Comparison of ENCODE assay signal across 10 cellular contexts in the genomic region with DNA sequence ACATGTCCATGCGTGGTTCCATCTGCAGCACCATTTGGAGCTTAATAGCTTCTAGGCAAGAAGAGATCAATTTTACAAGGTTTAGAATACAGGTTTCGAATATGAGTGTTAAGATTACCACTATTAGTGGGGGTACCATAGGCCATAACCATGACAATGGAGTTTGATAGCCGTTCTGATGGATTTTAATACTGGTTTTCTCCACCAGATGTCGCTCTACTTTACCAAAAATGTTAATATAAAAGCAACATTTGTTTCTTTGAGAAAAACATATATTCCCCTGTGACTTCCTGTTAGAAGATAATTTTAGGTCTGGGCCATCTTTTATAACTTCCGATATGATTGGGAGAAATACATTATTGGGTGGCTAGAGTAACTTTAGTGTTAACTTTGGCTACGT.
DNase-seq lines count a peak whose midpoint lies in the region; ATAC-seq, FAIRE-seq and TF ChIP-seq lines count a peak whose summit lies in the region.
"Had no signal": no experiment of that assay in that cellular context is flagged by ENCODE, and none has a peak within 500 bp of the region (broad histone marks: within the 10 kb centered on the region; RNA-seq: fewer than 3 reads in every experiment).

No MANE protein-coding gene starts in this region.

- intact Hi-C loops in ascending aorta (cut with DNase I) (no loop called here), right lobe of liver (cut with DNase I) (no loop called here)

- ATAC-seq in right lobe of liver (no peak), HG03025 (IDR thresholded peaks at IDR 0.05; ENCODE audit: low FRiP score, unreplicated experiment) (no peak), HG03378 (IDR thresholded peaks at IDR 0.05; ENCODE audit: unreplicated experiment) (no peak)

- DNase-seq in DMS53 treated with DMSO at 0.1 percent for 48 hours (lab: John Stamatoyannopoulos, UW; ENCODE audit: unreplicated experiment) = peak; percentile 0
- DNase-seq in Jurkat, Clone E6-1 (ENCODE audit: low read depth, low spot score) = peak; percentile 0
- DNase-seq in ascending aorta (ENCODE audit: low spot score in 2 of 2) = no peak
- DNase-seq in right lobe of liver = no peak
- DNase-seq in NCI-H146 (lab: John Stamatoyannopoulos, UW) = no peak
- DNase-seq in GM12892 (ENCODE audit: insufficient read length) = no peak
- DNase-seq: NCI-H2227 treated with DMSO at 0.1 percent for 48 hours, T1000 had no signal

- no peak overlapping the region for H3K4me3 ChIP-seq in Jurkat, Clone E6-1 (ENCODE audit: low read length)
- no peak overlapping the region for H3K4me3 ChIP-seq in ascending aorta
- no peak overlapping the region for H3K4me3 ChIP-seq in right lobe of liver

- no peaks in the 10 kb centered on the region for H3K4me1 ChIP-seq in ascending aorta
- H3K4me1 ChIP-seq in right lobe of liver = no peaks in the 10 kb centered on the region

- no peaks in the 10 kb centered on the region for H3K27me3 ChIP-seq in ascending aorta
- H3K27me3 ChIP-seq in right lobe of liver = no peaks in the 10 kb centered on the region

- no peak overlapping the region for H3K27ac ChIP-seq in ascending aorta
- H3K27ac ChIP-seq in right lobe of liver = no peak overlapping the region

- 40% methylated on average over 6 of the region's 6 CpGs for WGBS in right lobe of liver (ENCODE audit: insufficient coverage, low coverage, low lambda C conversion rate, missing lambda C conversion rate)

- peak in 2 of 3 experiments; percentile 20 to 32 for TF ChIP-seq CTCF in ascending aorta (IDR thresholded peaks at IDR 0.05)
- peak; percentile 46 to 60 (median 54) for TF ChIP-seq CTCF in right lobe of liver (IDR thresholded peaks at IDR 0.05)

- no peak for TF ChIP-seq POLR2A in right lobe of liver (IDR thresholded peaks at IDR 0.05)
- no peak for TF ChIP-seq POLR2A in GM12892 (IDR thresholded peaks at IDR 0.05; ENCODE audit: low read depth, low read length)

- H3K9me3 ChIP-seq in ascending aorta (no peaks in the 10 kb centered on the region), right lobe of liver (no peaks in the 10 kb centered on the region)

- H3K36me3 ChIP-seq in ascending aorta (no peaks in the 10 kb centered on the region), right lobe of liver (no peaks in the 10 kb centered on the region)

- FAIRE-seq in GM12892 (lab: Jason Lieb, UNC) = no peak

Comparison
In these comparisons a context has a peak if more than half of its experiments do, and no peak if none do; other contexts are left out.
1. DNase-seq: peak in DMS53 treated with DMSO at 0.1 percent for 48 hours (single experiment) and Jurkat, Clone E6-1 (single experiment); none in ascending aorta (0 of 2), right lobe of liver (0 of 3), NCI-H146 (single experiment) and GM12892 (single experiment).